9 cellular contexts compared by ENCODE assay signal in the genomic region with DNA sequence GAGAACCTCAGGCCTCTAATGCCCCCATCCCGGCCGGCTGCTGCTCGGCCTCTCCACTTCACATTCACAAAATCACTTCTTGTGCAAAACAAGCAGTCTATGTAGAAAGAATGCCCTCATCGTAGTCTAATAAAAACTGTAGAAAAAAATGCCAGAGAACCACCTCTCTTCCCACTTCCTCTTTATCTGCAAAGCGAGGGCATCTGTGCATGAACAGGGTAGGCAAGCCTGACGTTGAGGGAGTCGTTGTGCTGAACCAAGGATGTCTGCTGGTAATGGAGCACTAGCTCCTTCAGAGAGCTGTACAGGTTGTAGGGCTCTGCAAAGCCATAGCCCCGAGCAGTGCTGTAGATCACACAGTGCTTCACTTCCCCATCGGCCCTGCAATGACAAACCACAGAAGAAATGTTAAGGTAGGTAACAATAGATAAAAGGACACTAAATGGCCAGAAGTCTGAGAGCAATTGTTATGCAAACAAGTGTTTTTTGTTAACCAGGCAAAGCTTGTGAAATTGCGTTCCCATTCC.
DNase-seq lines count a peak whose midpoint lies in the region; ATAC-seq and TF ChIP-seq lines count a peak whose summit lies in the region.
"Had no signal": no experiment of that assay in that cellular context is flagged by ENCODE, and none has a peak within 500 bp of the region (broad histone marks: within the 10 kb centered on the region; RNA-seq: fewer than 3 reads in every experiment).

No MANE protein-coding gene starts in this region.

- no peak for DNase-seq in activated T-cell treated with anti-CD3 and anti-CD28 coated beads, Interleukin-2, amount 50 U/mL, for 72 hours
- DNase-seq in activated T-cell treated with anti-CD3 and anti-CD28 coated beads, Interleukin-2, amount 50 U/mL, for 4 hours = no peak
- peak; percentile 95 for DNase-seq in RPMI8226
- peak; percentile 26 for DNase-seq in superior temporal gyrus (ENCODE audit: extremely low spot score)
- DNase-seq in NCI-H146 (lab: John Stamatoyannopoulos, UW) = no peak
- no peak for DNase-seq in globus pallidus (ENCODE audit: low spot score)
- DNase-seq: NCI-H1092 had no signal

- H3K9me3 Mint-ChIP-seq in activated T-cell treated with anti-CD3 and anti-CD28 coated beads, Interleukin-2, amount 50 U/mL, for 72 hours = no peaks in the 10 kb centered on the region
- no peaks in the 10 kb centered on the region for H3K9me3 Mint-ChIP-seq in activated T-cell treated with anti-CD3 and anti-CD28 coated beads, Interleukin-2, amount 50 U/mL, for 4 hours

- no peaks in the 10 kb centered on the region for H3K36me3 Mint-ChIP-seq in activated T-cell treated with anti-CD3 and anti-CD28 coated beads, Interleukin-2, amount 50 U/mL, for 72 hours (ENCODE audit: insufficient read depth in 2 of 2)
- no peaks in the 10 kb centered on the region for H3K36me3 Mint-ChIP-seq in activated T-cell treated with anti-CD3 and anti-CD28 coated beads, Interleukin-2, amount 50 U/mL, for 4 hours (ENCODE audit: insufficient read depth)

- peaks cover 6% of the 10 kb centered on the region for H3K27me3 Mint-ChIP-seq in activated T-cell treated with anti-CD3 and anti-CD28 coated beads, Interleukin-2, amount 50 U/mL, for 72 hours (ENCODE audit: low read depth)
- H3K27me3 Mint-ChIP-seq in activated T-cell treated with anti-CD3 and anti-CD28 coated beads, Interleukin-2, amount 50 U/mL, for 4 hours (ENCODE audit: low read depth) = peaks cover 3% of the 10 kb centered on the region

- no peak for ATAC-seq in activated T-cell treated with anti-CD3 and anti-CD28 coated beads, Interleukin-2, amount 50 U/mL, for 72 hours (replicated peaks in 1 of 2)
- no peak for ATAC-seq in activated T-cell treated with anti-CD3 and anti-CD28 coated beads, Interleukin-2, amount 50 U/mL, for 4 hours
- ATAC-seq in HG03060 (IDR thresholded peaks at IDR 0.05; ENCODE audit: low read depth, unreplicated experiment) (peak; percentile 91), SK-N-SH treated with all-trans-retinoic acid at 6 μM for 48 hours (no peak)

- H3K4me3 Mint-ChIP-seq in activated T-cell treated with anti-CD3 and anti-CD28 coated beads, Interleukin-2, amount 50 U/mL, for 72 hours = no peak overlapping the region
- H3K4me3 Mint-ChIP-seq in activated T-cell treated with anti-CD3 and anti-CD28 coated beads, Interleukin-2, amount 50 U/mL, for 4 hours = no peak overlapping the region

- peaks cover 6% of the 10 kb centered on the region for H3K4me1 Mint-ChIP-seq in activated T-cell treated with anti-CD3 and anti-CD28 coated beads, Interleukin-2, amount 50 U/mL, for 72 hours (ENCODE audit: low read depth)
- peaks cover 4% of the 10 kb centered on the region for H3K4me1 Mint-ChIP-seq in activated T-cell treated with anti-CD3 and anti-CD28 coated beads, Interleukin-2, amount 50 U/mL, for 4 hours (ENCODE audit: low read depth)

- peak overlapping the region; percentile 18 for H3K27ac Mint-ChIP-seq in activated T-cell treated with anti-CD3 and anti-CD28 coated beads, Interleukin-2, amount 50 U/mL, for 72 hours

TF ChIP-seq in SK-N-SH treated with all-trans-retinoic acid at 6 μM for 48 hours, 23 proteins besides CTCF, POLR2A, EP300 and RAD21:
- TF ChIP-seq TCF4 (CRISPR knock-in tag; IDR thresholded peaks at IDR 0.05; ENCODE audit: borderline replicate concordance) (no peak), ZFP30 (CRISPR knock-in tag; IDR thresholded peaks at IDR 0.05) (no peak), CSDC2 (CRISPR knock-in tag; IDR thresholded peaks at IDR 0.05) (no peak), ESRRG (CRISPR knock-in tag; IDR thresholded peaks at IDR 0.05) (no peak), OSR1 (CRISPR knock-in tag; IDR thresholded peaks at IDR 0.05) (no peak), ZC3H10 (CRISPR knock-in tag; IDR thresholded peaks at IDR 0.05) (no peak), ZNF70 (CRISPR knock-in tag; IDR thresholded peaks at IDR 0.05) (no peak), ZFP3 (CRISPR knock-in tag; IDR thresholded peaks at IDR 0.05) (no peak), GLIS3 (CRISPR knock-in tag; IDR thresholded peaks at IDR 0.05) (no peak)
- TF ChIP-seq, protein P1, sequence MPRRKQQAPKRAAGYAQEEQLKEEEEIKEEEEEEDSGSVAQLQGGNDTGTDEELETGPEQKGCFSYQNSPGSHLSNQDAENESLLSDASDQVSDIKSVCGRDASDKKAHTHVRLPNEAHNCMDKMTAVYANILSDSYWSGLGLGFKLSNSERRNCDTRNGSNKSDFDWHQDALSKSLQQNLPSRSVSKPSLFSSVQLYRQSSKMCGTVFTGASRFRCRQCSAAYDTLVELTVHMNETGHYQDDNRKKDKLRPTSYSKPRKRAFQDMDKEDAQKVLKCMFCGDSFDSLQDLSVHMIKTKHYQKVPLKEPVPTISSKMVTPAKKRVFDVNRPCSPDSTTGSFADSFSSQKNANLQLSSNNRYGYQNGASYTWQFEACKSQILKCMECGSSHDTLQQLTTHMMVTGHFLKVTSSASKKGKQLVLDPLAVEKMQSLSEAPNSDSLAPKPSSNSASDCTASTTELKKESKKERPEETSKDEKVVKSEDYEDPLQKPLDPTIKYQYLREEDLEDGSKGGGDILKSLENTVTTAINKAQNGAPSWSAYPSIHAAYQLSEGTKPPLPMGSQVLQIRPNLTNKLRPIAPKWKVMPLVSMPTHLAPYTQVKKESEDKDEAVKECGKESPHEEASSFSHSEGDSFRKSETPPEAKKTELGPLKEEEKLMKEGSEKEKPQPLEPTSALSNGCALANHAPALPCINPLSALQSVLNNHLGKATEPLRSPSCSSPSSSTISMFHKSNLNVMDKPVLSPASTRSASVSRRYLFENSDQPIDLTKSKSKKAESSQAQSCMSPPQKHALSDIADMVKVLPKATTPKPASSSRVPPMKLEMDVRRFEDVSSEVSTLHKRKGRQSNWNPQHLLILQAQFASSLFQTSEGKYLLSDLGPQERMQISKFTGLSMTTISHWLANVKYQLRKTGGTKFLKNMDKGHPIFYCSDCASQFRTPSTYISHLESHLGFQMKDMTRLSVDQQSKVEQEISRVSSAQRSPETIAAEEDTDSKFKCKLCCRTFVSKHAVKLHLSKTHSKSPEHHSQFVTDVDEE (CRISPR knock-in tag; IDR thresholded peaks at IDR 0.05) = no peak
- TF ChIP-seq, protein P2, sequence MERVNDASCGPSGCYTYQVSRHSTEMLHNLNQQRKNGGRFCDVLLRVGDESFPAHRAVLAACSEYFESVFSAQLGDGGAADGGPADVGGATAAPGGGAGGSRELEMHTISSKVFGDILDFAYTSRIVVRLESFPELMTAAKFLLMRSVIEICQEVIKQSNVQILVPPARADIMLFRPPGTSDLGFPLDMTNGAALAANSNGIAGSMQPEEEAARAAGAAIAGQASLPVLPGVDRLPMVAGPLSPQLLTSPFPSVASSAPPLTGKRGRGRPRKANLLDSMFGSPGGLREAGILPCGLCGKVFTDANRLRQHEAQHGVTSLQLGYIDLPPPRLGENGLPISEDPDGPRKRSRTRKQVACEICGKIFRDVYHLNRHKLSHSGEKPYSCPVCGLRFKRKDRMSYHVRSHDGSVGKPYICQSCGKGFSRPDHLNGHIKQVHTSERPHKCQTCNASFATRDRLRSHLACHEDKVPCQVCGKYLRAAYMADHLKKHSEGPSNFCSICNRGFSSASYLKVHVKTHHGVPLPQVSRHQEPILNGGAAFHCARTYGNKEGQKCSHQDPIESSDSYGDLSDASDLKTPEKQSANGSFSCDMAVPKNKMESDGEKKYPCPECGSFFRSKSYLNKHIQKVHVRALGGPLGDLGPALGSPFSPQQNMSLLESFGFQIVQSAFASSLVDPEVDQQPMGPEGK (CRISPR knock-in tag; IDR thresholded peaks at IDR 0.05; ENCODE audit: borderline replicate concordance) = no peak

Comparison
In these comparisons a context has a peak if more than half of its experiments do, and no peak if none do; other contexts are left out.
1. DNase-seq: peak in RPMI8226 (single experiment) and superior temporal gyrus (single experiment); none in activated T-cell treated with anti-CD3 and anti-CD28 coated beads, Interleukin-2, amount 50 U/mL, for 72 hours (0 of 2), activated T-cell treated with anti-CD3 and anti-CD28 coated beads, Interleukin-2, amount 50 U/mL, for 4 hours (single experiment), NCI-H146 (single experiment) and globus pallidus (single experiment).